In genomic region chr9:108776920-108777650, GRCh38 we compare ENCODE assay signal across 11 cellular contexts.
DNase-seq lines count a peak whose midpoint lies in the region; ATAC-seq and TF ChIP-seq lines count a peak whose summit lies in the region.
"Had no signal": no experiment of that assay in that cellular context is flagged by ENCODE, and none has a peak within 500 bp of the region (broad histone marks: within the 10 kb centered on the region; RNA-seq: fewer than 3 reads in every experiment).

No MANE protein-coding gene starts in this region.

- H3K4me3 ChIP-seq in cardiac muscle cell: no peak overlapping the region
- no peak overlapping the region for H3K4me3 ChIP-seq in heart left ventricle
- no peak overlapping the region for H3K4me3 ChIP-seq in epithelial cell of proximal tubule (ENCODE audit: low read depth, low read length)
- H3K4me3 ChIP-seq in upper lobe of left lung: no peak overlapping the region

- TF ChIP-seq POLR2A in heart left ventricle (IDR thresholded peaks at IDR 0.05) (no peak), upper lobe of left lung (IDR thresholded peaks at IDR 0.05) (no peak)

- DNase-seq in cardiac muscle cell (ENCODE audit: low read depth in 1 of 2, low spot score in 1 of 2): peak in 1 of 2 donors; percentile 88
- no peak for DNase-seq in heart left ventricle
- DNase-seq in NCI-H748 (lab: John Stamatoyannopoulos, UW; ENCODE audit: unreplicated experiment): peak; percentile 72
- no peak for DNase-seq in epithelial cell of proximal tubule (ENCODE audit: low read depth)
- peak in 1 of 2 donors; percentile 31 for DNase-seq in upper lobe of left lung
- no peak for DNase-seq in cortex of kidney (lab: John Stamatoyannopoulos, UW)
- DNase-seq in NCI-H1048 (lab: John Stamatoyannopoulos, UW): no peak
- DNase-seq: CD8-positive, alpha-beta memory T cell; NCI-H187 treated with DMSO at 0.1 percent for 48 hours; posterior cingulate gyrus had no signal

- H3K36me3 ChIP-seq in cardiac muscle cell (no peaks in the 10 kb centered on the region), heart left ventricle (no peaks in the 10 kb centered on the region), upper lobe of left lung (no peaks in the 10 kb centered on the region)

- intact Hi-C loops in heart left ventricle (cut with DNase I): no loop called here

- H3K9me3 ChIP-seq in cardiac muscle cell (ENCODE audit: low read depth) (no peaks in the 10 kb centered on the region), heart left ventricle (no peaks in the 10 kb centered on the region), upper lobe of left lung (no peaks in the 10 kb centered on the region)

- no peak for TF ChIP-seq EP300 in upper lobe of left lung (IDR thresholded peaks at IDR 0.05)

- H3K27me3 ChIP-seq in cardiac muscle cell (no peaks in the 10 kb centered on the region), heart left ventricle (peaks cover 0 to 6% (median 0%) of the 10 kb centered on the region in 9 donors), upper lobe of left lung (no peaks in the 10 kb centered on the region)

- H3K27ac ChIP-seq in cardiac muscle cell: no peak overlapping the region
- H3K27ac ChIP-seq in heart left ventricle: no peak overlapping the region
- H3K27ac ChIP-seq in upper lobe of left lung: no peak overlapping the region

- no peak for ATAC-seq in heart left ventricle
- peak; percentile 38 to 65 for ATAC-seq in upper lobe of left lung (ENCODE audit: low FRiP score in 2 of 2)
- ATAC-seq in HG02798 (IDR thresholded peaks at IDR 0.05; ENCODE audit: poor library complexity, unreplicated experiment): no peak

- H3K4me1 ChIP-seq in cardiac muscle cell (ENCODE audit: low read depth) (no peaks in the 10 kb centered on the region), heart left ventricle (peaks cover 0 to 21% (median 5%) of the 10 kb centered on the region in 12 donors), upper lobe of left lung (peaks cover 0 to 5% (median 0%) of the 10 kb centered on the region in 4 donors)

- peak; percentile 44 for TF ChIP-seq CTCF in cardiac muscle cell (IDR thresholded peaks at IDR 0.05; ENCODE audit: low read depth, low read length)
- peak in 3 of 12 donors; percentile 4 to 8 (median 5) for TF ChIP-seq CTCF in heart left ventricle (IDR thresholded peaks at IDR 0.05)
- TF ChIP-seq CTCF in epithelial cell of proximal tubule (conservative IDR thresholded peaks at IDR 0.05; ENCODE audit: low read depth, low read length): peak; percentile 58
- TF ChIP-seq CTCF in upper lobe of left lung (IDR thresholded peaks at IDR 0.05): peak in 1 of 6 experiments; percentile 34

- WGBS in heart left ventricle, 4 donors: 53 to 63% (median 62%) methylated on average over 4 of the region's 4 CpGs
- WGBS in upper lobe of left lung, 2 donors: 52 to 56% methylated on average over 4 of the region's 4 CpGs

Comparison
In these comparisons a context has a peak if more than half of its experiments do, and no peak if none do; other contexts are left out.
1. ATAC-seq: peak in upper lobe of left lung (2 of 2); none in heart left ventricle (0 of 4) and HG02798 (single experiment).